11 cellular contexts compared by ENCODE assay signal in genomic region chr12:24661657-24662096, GRCh38.
DNase-seq lines count a peak whose midpoint lies in the region; ATAC-seq, FAIRE-seq and TF ChIP-seq lines count a peak whose summit lies in the region.
"Had no signal": no experiment of that assay in that cellular context is flagged by ENCODE, and none has a peak within 500 bp of the region (broad histone marks: within the 10 kb centered on the region; RNA-seq: fewer than 3 reads in every experiment).

No MANE protein-coding gene starts in this region.

- no peak for FAIRE-seq in kidney (lab: Jason Lieb, UNC)

- WGBS in adrenal gland, 4 donors, result 43 to 58% (median 51%) methylated on average over 5 of the region's 5 CpGs
- 83 to 88% methylated on average over 5 of the region's 5 CpGs for WGBS in testis, 2 donors

- H3K4me1 ChIP-seq in adrenal gland (replicated peaks in 1 of 2) (no peaks in the 10 kb centered on the region), kidney (ENCODE audit: control insufficient read depth in 1 of 2, insufficient read depth in 1 of 2, low read depth in 1 of 2, low read length in 2 of 2) (peaks cover 0 to 2% of the 10 kb centered on the region in 2 donors), testis (no peaks in the 10 kb centered on the region)

- TF ChIP-seq POLR2A in adrenal gland (IDR thresholded peaks at IDR 0.05), result no peak
- no peak for TF ChIP-seq POLR2A in testis (IDR thresholded peaks at IDR 0.05)

- H3K9me3 ChIP-seq in adrenal gland (replicated peaks in 1 of 3) (no peaks in the 10 kb centered on the region), kidney (ENCODE audit: control insufficient read depth in 1 of 2, low read length in 2 of 2) (no peaks in the 10 kb centered on the region), testis (no peaks in the 10 kb centered on the region)
- H3K9me3 ChIP-seq: neutrophil had no signal

- no peaks in the 10 kb centered on the region for H3K36me3 Mint-ChIP-seq in stimulated activated naive B cell treated with anti-CD40 and anti-IgM and Interleukin-4, amounts not matched to agents 10 μg/mL and 1 μg/mL and 100 μg/mL, for 72 hours

- H3K4me3 ChIP-seq in adrenal gland, result no peak overlapping the region
- no peak overlapping the region for H3K4me3 ChIP-seq in kidney (ENCODE audit: low read length in 2 of 2)
- H3K4me3 ChIP-seq in testis, result no peak overlapping the region

- intact Hi-C loops in adrenal gland (cut with DNase I), result no loop called here
- intact Hi-C loops in kidney (cut with DNase I), result no loop called here
- intact Hi-C loops in testis (cut with DNase I; ENCODE audit: low total_unique reads), result no loop called here

- H3K27ac ChIP-seq in adrenal gland, result no peak overlapping the region
- H3K27ac ChIP-seq in kidney (ENCODE audit: low read depth in 2 of 2, low read length in 2 of 2), result no peak overlapping the region
- no peak overlapping the region for H3K27ac ChIP-seq in testis
- H3K27ac ChIP-seq: neutrophil had no signal

- H3K9ac ChIP-seq in kidney (ENCODE audit: low read length in 2 of 2), result no peak overlapping the region

- no peak overlapping the region for H3K27ac Mint-ChIP-seq in stimulated activated naive B cell treated with anti-CD40 and anti-IgM and Interleukin-4, amounts not matched to agents 10 μg/mL and 1 μg/mL and 100 μg/mL, for 72 hours
- H3K27ac Mint-ChIP-seq: activated CD4-positive, alpha-beta T cell treated with anti-CD3 and anti-CD28 coated beads, Interleukin-2, amount 10 ng/mL, durations not matched to agents 7 days and 5 days had no signal

- H3K27me3 ChIP-seq in adrenal gland (no peaks in the 10 kb centered on the region), testis (no peaks in the 10 kb centered on the region)
- H3K27me3 ChIP-seq: neutrophil had no signal

- H3K4me1 Mint-ChIP-seq in stimulated activated naive B cell treated with anti-CD40 and anti-IgM and Interleukin-4, amounts not matched to agents 10 μg/mL and 1 μg/mL and 100 μg/mL, for 72 hours, result no peaks in the 10 kb centered on the region
- H3K4me1 Mint-ChIP-seq: activated CD4-positive, alpha-beta T cell treated with anti-CD3 and anti-CD28 coated beads, Interleukin-2, amount 10 ng/mL, durations not matched to agents 7 days and 5 days had no signal

- no peak overlapping the region for H3K4me3 Mint-ChIP-seq in stimulated activated naive B cell treated with anti-CD40 and anti-IgM and Interleukin-4, amounts not matched to agents 10 μg/mL and 1 μg/mL and 100 μg/mL, for 72 hours
- H3K4me3 Mint-ChIP-seq: activated CD4-positive, alpha-beta T cell treated with anti-CD3 and anti-CD28 coated beads, Interleukin-2, amount 10 ng/mL, durations not matched to agents 7 days and 5 days had no signal

- DNase-seq in HuH-7 (ENCODE audit: low spot score) (peak; percentile 32), adrenal gland (peak; percentile 22 to 62 (median 49)), kidney (peak; percentile 89), testis (peak; percentile 16), putamen (ENCODE audit: low spot score) (no peak)
- DNase-seq in effector CD4-positive, alpha-beta T cell, result no peak
- DNase-seq in stimulated activated naive B cell treated with anti-CD40 and anti-IgM and Interleukin-4, amounts not matched to agents 10 μg/mL and 1 μg/mL and 100 μg/mL, for 72 hours, result no peak
- DNase-seq: activated CD4-positive, alpha-beta T cell treated with anti-CD3 and anti-CD28 coated beads, Interleukin-2, amount 10 ng/mL, durations not matched to agents 7 days and 5 days; NCI-H1092 treated with DMSO at 0.1 percent for 48 hours had no signal

- no peaks in the 10 kb centered on the region for H3K9me3 Mint-ChIP-seq in stimulated activated naive B cell treated with anti-CD40 and anti-IgM and Interleukin-4, amounts not matched to agents 10 μg/mL and 1 μg/mL and 100 μg/mL, for 72 hours
- H3K9me3 Mint-ChIP-seq: activated CD4-positive, alpha-beta T cell treated with anti-CD3 and anti-CD28 coated beads, Interleukin-2, amount 10 ng/mL, durations not matched to agents 7 days and 5 days had no signal

- H3K27me3 Mint-ChIP-seq in stimulated activated naive B cell treated with anti-CD40 and anti-IgM and Interleukin-4, amounts not matched to agents 10 μg/mL and 1 μg/mL and 100 μg/mL, for 72 hours, result peaks cover 0 to 5% of the 10 kb centered on the region in 2 donors

- TF ChIP-seq CTCF in adrenal gland (IDR thresholded peaks at IDR 0.05) (no peak), kidney (IDR thresholded peaks at IDR 0.05; ENCODE audit: borderline replicate concordance, extremely low read depth, insufficient read depth) (no peak), testis (IDR thresholded peaks at IDR 0.05) (no peak)

- no peak for ATAC-seq in HG03521 (IDR thresholded peaks at IDR 0.05; ENCODE audit: unreplicated experiment)
- no peak for ATAC-seq in stimulated activated naive B cell treated with anti-CD40 and anti-IgM and Interleukin-4, amounts not matched to agents 10 μg/mL and 1 μg/mL and 100 μg/mL, for 72 hours (replicated peaks)

- H3K36me3 ChIP-seq in adrenal gland (replicated peaks in 1 of 2), result no peaks in the 10 kb centered on the region
- no peaks in the 10 kb centered on the region for H3K36me3 ChIP-seq in kidney (ENCODE audit: control insufficient read depth in 1 of 2, insufficient read depth in 2 of 2, low read length in 2 of 2)
- no peaks in the 10 kb centered on the region for H3K36me3 ChIP-seq in testis (ENCODE audit: low read depth, missing control alignments)
- H3K36me3 ChIP-seq: neutrophil had no signal

Comparison
In these comparisons a context has a peak if more than half of its experiments do, and no peak if none do; other contexts are left out.
1. DNase-seq: peak in HuH-7 (single experiment), adrenal gland (7 of 7), kidney (single experiment) and testis (single experiment); none in effector CD4-positive, alpha-beta T cell (single experiment), stimulated activated naive B cell treated with anti-CD40 and anti-IgM and Interleukin-4, amounts not matched to agents 10 μg/mL and 1 μg/mL and 100 μg/mL, for 72 hours (single experiment) and putamen (single experiment).